21 cellular contexts compared by ENCODE assay signal in the genomic region with DNA sequence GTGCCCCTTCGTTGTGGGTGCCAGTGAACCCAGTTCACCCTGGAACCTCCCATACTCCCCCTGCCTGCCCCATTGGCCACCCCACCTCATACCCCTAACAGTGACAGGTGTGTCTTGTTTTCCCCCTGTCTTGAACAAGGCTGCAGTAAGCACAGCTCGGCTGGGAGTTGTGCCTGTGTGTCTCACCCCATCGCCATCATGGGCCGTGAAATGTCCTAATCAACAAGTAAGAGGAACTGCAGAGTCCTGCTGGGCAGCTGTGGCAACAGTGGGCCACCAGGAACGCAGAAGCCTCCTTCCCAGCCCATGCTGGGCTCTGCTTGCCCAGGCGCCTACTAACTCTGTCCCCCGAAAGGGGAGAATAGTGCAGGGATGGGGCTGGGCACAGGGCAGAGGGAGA.
"Had no signal": no experiment of that assay in that cellular context is flagged by ENCODE, and none has a peak within 500 bp of the region (broad histone marks: within the 10 kb centered on the region; RNA-seq: fewer than 3 reads in every experiment).

No MANE protein-coding gene starts in this region.

- H3K27me3 ChIP-seq: adrenal gland, ascending aorta, dorsolateral prefrontal cortex, heart left ventricle, thyroid gland had no signal

- DNase-seq: activated CD8-positive, alpha-beta memory T cell treated with anti-CD3 and anti-CD28 coated beads, Interleukin-2, amount 50 U/mL, for 48 hours; activated naive CD4-positive, alpha-beta T cell; activated T-cell treated with anti-CD3 and anti-CD28 coated beads, Interleukin-2, amount 50 U/mL, for 4 hours; adrenal gland; dorsolateral prefrontal cortex; effector memory CD8-positive, alpha-beta T cell; heart left ventricle; mucosa of descending colon; right cardiac atrium; stimulated activated CD4-positive, alpha-beta T cell treated with anti-CD3 and anti-CD28 coated beads, Interleukin-4, amount 100 ng/mL, for 24 hours; stimulated activated naive CD8-positive, alpha-beta T cell treated with anti-CD3 and anti-CD28 coated beads, Interleukin-15, Interleukin-2, amounts not matched to agents 100 U/mL and 50 U/mL, for 24 hours; thyroid gland had no signal

- H3K4me3 ChIP-seq: adrenal gland, ascending aorta, dorsolateral prefrontal cortex, heart left ventricle, mucosa of descending colon, prostate gland, thyroid gland had no signal

- H3K36me3 Mint-ChIP-seq: activated naive CD8-positive, alpha-beta T cell; memory B cell had no signal

- H3K9me3 ChIP-seq: adrenal gland, ascending aorta, heart left ventricle, mucosa of descending colon, prostate gland, thyroid gland had no signal

- H3K27ac ChIP-seq: adrenal gland, ascending aorta, dorsolateral prefrontal cortex, heart left ventricle, prostate gland, thyroid gland had no signal

- H3K4me1 ChIP-seq: prostate gland had no signal

- H3K36me3 ChIP-seq: adrenal gland, ascending aorta, heart left ventricle, prostate gland, thyroid gland had no signal

- FAIRE-seq: colon, islet of Langerhans, TTC549 had no signal

- H3K27ac Mint-ChIP-seq: activated naive CD8-positive, alpha-beta T cell; activated T-helper 2 cell treated with anti-CD3 and anti-CD28 coated beads, Interferon-gamma antibody, Interleukin-2, Interleukin-4, amounts not matched to agents 10 μg/mL and 5 μg/mL and 100 μg/mL, durations not matched to agents 14 hours and 24 hours and 36 hours; memory B cell had no signal

- H3K9me3 Mint-ChIP-seq: activated T-cell treated with anti-CD3 and anti-CD28 coated beads, Interleukin-2, amount 50 U/mL, for 4 hours; activated T-helper 2 cell treated with anti-CD3 and anti-CD28 coated beads, Interferon-gamma antibody, Interleukin-2, Interleukin-4, amounts not matched to agents 10 μg/mL and 5 μg/mL and 100 μg/mL, durations not matched to agents 14 hours and 24 hours and 36 hours; central memory CD8-positive, alpha-beta T cell; effector memory CD8-positive, alpha-beta T cell; memory B cell had no signal

- H3K27me3 Mint-ChIP-seq: activated naive CD8-positive, alpha-beta T cell had no signal

- H3K4me1 Mint-ChIP-seq: central memory CD8-positive, alpha-beta T cell had no signal

- H3K4me3 Mint-ChIP-seq: activated naive CD8-positive, alpha-beta T cell; activated T-cell treated with anti-CD3 and anti-CD28 coated beads, Interleukin-2, amount 50 U/mL, for 4 hours; central memory CD8-positive, alpha-beta T cell; effector memory CD8-positive, alpha-beta T cell; memory B cell had no signal
